ENCODE assay signal across 22 cellular contexts in the genomic region with DNA sequence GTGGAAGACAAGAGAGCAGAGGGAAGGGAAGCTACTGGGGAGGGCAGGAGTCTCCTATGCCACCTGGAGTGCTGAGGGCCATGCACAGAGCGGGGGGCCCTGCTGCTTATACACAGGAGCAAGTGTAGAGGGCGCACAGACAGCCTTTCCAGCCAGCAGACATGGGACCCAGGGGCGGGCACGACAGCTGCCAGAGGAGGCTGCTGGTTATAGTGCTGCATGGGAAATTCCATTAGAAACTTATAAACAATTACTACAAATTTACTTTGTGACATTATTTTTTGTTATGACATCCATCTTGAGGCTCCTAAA.
A peak's percentile ranks its signal among the peaks of the same experiment; 100 is the strongest.
DNase-seq lines count a peak whose midpoint lies in the region; ATAC-seq and TF ChIP-seq lines count a peak whose summit lies in the region.
"Had no signal": no experiment of that assay in that cellular context is flagged by ENCODE, and none has a peak within 500 bp of the region (broad histone marks: within the 10 kb centered on the region; RNA-seq: fewer than 3 reads in every experiment).

No MANE protein-coding gene starts in this region.

- TF ChIP-seq CTCF in right atrium auricular region (IDR thresholded peaks at IDR 0.05) (no peak), osteocyte (IDR thresholded peaks at IDR 0.05) (no peak), type B pancreatic cell (conservative IDR thresholded peaks at IDR 0.05) (no peak), tibial nerve (IDR thresholded peaks at IDR 0.05) (no peak)

- WGBS in tibial nerve, 2 donors = 92% methylated on average over 4 of the region's 4 CpGs

- DNase-seq in right atrium auricular region (ENCODE audit: low spot score) (peak; percentile 18), Right ventricle myocardium superior (no peak), left lobe of liver (ENCODE audit: low spot score) (peak; percentile 35), osteocyte (ENCODE audit: extremely low spot score, unreplicated experiment) (peak; percentile 73), type B pancreatic cell (ENCODE audit: extremely low spot score, unreplicated experiment) (peak; percentile 11), HuH-7.5 (ENCODE audit: low spot score) (no peak), tibial nerve (ENCODE audit: low spot score in 2 of 2) (no peak)
- DNase-seq: 8988T; ACHN; AML-193; C1 segment of cervical spinal cord; Calu3; CD4-positive, alpha-beta memory T cell; COR-L47; DMS53; DMS79 treated with DMSO at 0.1 percent for 48 hours; GF-D8; H9 had no signal

- H3K27ac ChIP-seq in right atrium auricular region (no peak overlapping the region), tibial nerve (no peak overlapping the region)
- H3K27ac ChIP-seq: A549 had no signal

- H3K4me1 Mint-ChIP-seq in osteocyte (ENCODE audit: unreplicated experiment) (no peaks in the 10 kb centered on the region), type B pancreatic cell (ENCODE audit: unreplicated experiment) (no peaks in the 10 kb centered on the region)
- H3K4me1 Mint-ChIP-seq: CD4-positive, alpha-beta memory T cell had no signal

- ATAC-seq in Right ventricle myocardium superior (ENCODE audit: poor library complexity) = no peak
- no peak for ATAC-seq in left lobe of liver
- ATAC-seq in GM21360 (IDR thresholded peaks at IDR 0.05; ENCODE audit: unreplicated experiment) = no peak
- ATAC-seq: A549, HCT116 had no signal

- no peak for TF ChIP-seq EP300 in tibial nerve (IDR thresholded peaks at IDR 0.05)

- H3K27ac Mint-ChIP-seq in osteocyte (ENCODE audit: unreplicated experiment) (no peak overlapping the region), type B pancreatic cell (no peak overlapping the region)
- H3K27ac Mint-ChIP-seq: CD4-positive, alpha-beta memory T cell; GM23338 had no signal

- H3K27me3 ChIP-seq in right atrium auricular region = no peaks in the 10 kb centered on the region
- no peaks in the 10 kb centered on the region for H3K27me3 ChIP-seq in tibial nerve

- H3K9me3 Mint-ChIP-seq in osteocyte (ENCODE audit: unreplicated experiment) (no peaks in the 10 kb centered on the region), type B pancreatic cell (no peaks in the 10 kb centered on the region)
- H3K9me3 Mint-ChIP-seq: GM23338, H9 had no signal

- H3K4me1 ChIP-seq in right atrium auricular region (no peaks in the 10 kb centered on the region), tibial nerve (no peaks in the 10 kb centered on the region)
- H3K4me1 ChIP-seq: A549 had no signal

- no peak overlapping the region for H3K4me3 ChIP-seq in right atrium auricular region
- H3K4me3 ChIP-seq in tibial nerve = no peak overlapping the region
- H3K4me3 ChIP-seq: A549, GM23338 had no signal

- intact Hi-C loops in Right ventricle myocardium superior (cut with DNase I) = no loop called here

- H3K4me3 Mint-ChIP-seq in osteocyte (ENCODE audit: unreplicated experiment) = no peak overlapping the region
- no peak overlapping the region for H3K4me3 Mint-ChIP-seq in type B pancreatic cell
- H3K4me3 Mint-ChIP-seq: CD4-positive, alpha-beta memory T cell; GM23338; H9 had no signal

- H3K27me3 Mint-ChIP-seq in osteocyte (ENCODE audit: unreplicated experiment) (no peaks in the 10 kb centered on the region), type B pancreatic cell (peaks cover 14% of the 10 kb centered on the region)

- H3K36me3 ChIP-seq in right atrium auricular region = no peaks in the 10 kb centered on the region
- no peaks in the 10 kb centered on the region for H3K36me3 ChIP-seq in tibial nerve

- H3K36me3 Mint-ChIP-seq in osteocyte (ENCODE audit: unreplicated experiment) (no peaks in the 10 kb centered on the region), type B pancreatic cell (no peaks in the 10 kb centered on the region)
- H3K36me3 Mint-ChIP-seq: CD4-positive, alpha-beta memory T cell had no signal

- no peak for TF ChIP-seq POLR2A in tibial nerve (IDR thresholded peaks at IDR 0.05)

- H3K9me3 ChIP-seq in right atrium auricular region = no peaks in the 10 kb centered on the region
- no peaks in the 10 kb centered on the region for H3K9me3 ChIP-seq in tibial nerve
- H3K9me3 ChIP-seq: A549 had no signal

Comparison
In these comparisons a context has a peak if more than half of its experiments do, and no peak if none do; other contexts are left out.
1. DNase-seq: peak in right atrium auricular region (single experiment), left lobe of liver (single experiment), osteocyte (single experiment) and type B pancreatic cell (single experiment); none in Right ventricle myocardium superior (single experiment), HuH-7.5 (single experiment) and tibial nerve (0 of 2).